28 cellular contexts compared by ENCODE assay signal in the genomic region with DNA sequence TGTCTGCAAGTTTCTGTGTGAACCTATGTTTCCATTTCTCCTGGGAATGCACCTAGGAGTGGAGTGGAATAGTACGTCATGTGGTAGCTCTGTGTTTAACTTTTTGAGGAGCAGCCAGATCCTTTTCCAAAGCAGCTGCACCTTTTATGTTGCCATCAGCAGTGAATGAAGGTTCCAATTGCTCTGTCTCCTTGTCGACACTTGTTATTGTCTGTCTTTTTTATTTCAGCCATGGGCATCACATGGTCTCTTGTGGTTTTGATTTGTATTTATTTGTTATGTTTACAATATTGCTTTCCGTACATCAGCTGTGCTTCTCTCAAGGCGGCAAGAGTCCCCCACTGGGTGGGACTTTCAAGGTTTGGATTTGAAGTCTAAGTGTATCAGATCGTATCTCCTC. TPM values are rescaled to one million over a fixed set of nuclear protein-coding genes. Genes with fewer than 3 reads are reported as not detected.
A peak's percentile ranks its signal among the peaks of the same experiment; 100 is the strongest.
DNase-seq lines count a peak whose midpoint lies in the region; ATAC-seq, FAIRE-seq and TF ChIP-seq lines count a peak whose summit lies in the region.
"Had no signal": no experiment of that assay in that cellular context is flagged by ENCODE, and none has a peak within 500 bp of the region (broad histone marks: within the 10 kb centered on the region; RNA-seq: fewer than 3 reads in every experiment).

No MANE protein-coding gene starts in this region.

- intact Hi-C loops in Right ventricle myocardium inferior (cut with DNase I) (no loop called here), right cardiac atrium (cut with DNase I) (no loop called here), stomach (cut with DNase I; ENCODE audit: low total_unique reads) (no loop called here)

- H3K27ac ChIP-seq in right cardiac atrium (ENCODE audit: low read length) = no peak overlapping the region
- no peak overlapping the region for H3K27ac ChIP-seq in A549
- no peak overlapping the region for H3K27ac ChIP-seq in astrocyte (ENCODE audit: low read depth, low read length)
- H3K27ac ChIP-seq in H1 (ENCODE audit: low read depth, low read length) = no peak overlapping the region
- no peak overlapping the region for H3K27ac ChIP-seq in stomach
- H3K27ac ChIP-seq: 22Rv1, BLaER1 had no signal

- H4K91ac ChIP-seq in H1 (replicated peaks; ENCODE audit: insufficient read length, low read length) = no peak overlapping the region

- peaks cover 10% of the 10 kb centered on the region for H3K9me3 Mint-ChIP-seq in astrocyte (ENCODE audit: unreplicated experiment)
- H3K9me3 Mint-ChIP-seq: CD8-positive, alpha-beta memory T cell had no signal

- no peak overlapping the region for H2BK120ac ChIP-seq in H1 (replicated peaks; ENCODE audit: low read depth, low read length)

- FAIRE-seq in A549 (lab: Jason Lieb, UNC) (no peak), astrocyte (lab: Jason Lieb, UNC) (no peak), H1 (lab: Jason Lieb, UNC) (no peak)
- FAIRE-seq: GM12878, GM12892, GM18507 had no signal

- no peak overlapping the region for H2BK5ac ChIP-seq in H1 (ENCODE audit: low read depth, low read length)

- TF ChIP-seq EP300 in A549 (IDR thresholded peaks at IDR 0.05) = no peak
- TF ChIP-seq EP300 in H1 (IDR thresholded peaks at IDR 0.05; ENCODE audit: borderline replicate concordance in 1 of 2, low read depth in 2 of 2, low read length in 2 of 2) = no peak
- TF ChIP-seq EP300 in stomach (IDR thresholded peaks at IDR 0.05) = no peak

- no peak overlapping the region for H3K14ac ChIP-seq in H1 (ENCODE audit: insufficient read length)

- H2BK12ac ChIP-seq in H1 (ENCODE audit: low read depth, low read length) = peak overlapping the region; percentile 90; the same call in 1 of the 2 replicates

- H3K36me3 ChIP-seq in astrocyte (ENCODE audit: insufficient read depth, low read length) (no peaks in the 10 kb centered on the region), H1 (ENCODE audit: control insufficient read depth in 2 of 4, insufficient read depth in 4 of 4, low read length in 3 of 4) (no peaks in the 10 kb centered on the region; a peak in 1 of 8 replicates), H7 (replicated peaks; ENCODE audit: control insufficient read depth, insufficient read depth, low read length) (no peaks in the 10 kb centered on the region), stomach (no peaks in the 10 kb centered on the region)
- H3K36me3 ChIP-seq: BE2C, BLaER1 had no signal

- H3K23ac ChIP-seq in H1 (ENCODE audit: insufficient read length) = no peak overlapping the region

- peaks cover 4% of the 10 kb centered on the region for H3K36me3 Mint-ChIP-seq in astrocyte (ENCODE audit: low read depth, unreplicated experiment)
- H3K36me3 Mint-ChIP-seq: CD14-positive monocyte; CD4-positive, alpha-beta memory T cell; CD4-positive, CD25-positive, alpha-beta regulatory T cell had no signal

- H3K79me1 ChIP-seq in H1 (ENCODE audit: low read depth, low read length) = no peaks in the 10 kb centered on the region

- CTCF ChIA-PET in A549 (lab: Yijun Ruan, JAX) = interaction anchor here (1.3 to 1.8 kb wide), 3 partner anchors 9 to 34 kb away, joined by 3 to 5 read pairs (median 5); a partner anchor contains a TSS
- CTCF ChIA-PET in H1 (lab: Charles Lee; ENCODE audit: partially characterized antibody) = interaction anchor here (1.0 to 3.3 kb wide), 6 partner anchors 9 to 136 kb away, joined by 3 to 13 read pairs (median 6); a partner anchor contains a TSS

- no peaks in the 10 kb centered on the region for H3K9me3 ChIP-seq in right cardiac atrium (ENCODE audit: control insufficient read depth, low read length)
- peaks cover 4% of the 10 kb centered on the region; the same call in 1 of the 3 replicates for H3K9me3 ChIP-seq in A549
- H3K9me3 ChIP-seq in astrocyte (ENCODE audit: insufficient read depth, low read depth, low read length) = peaks cover 8% of the 10 kb centered on the region
- peaks cover under 1 to 3% of the 10 kb centered on the region in 2 experiments; a peak in 2 of 4 replicates for H3K9me3 ChIP-seq in H1 (ENCODE audit: insufficient read depth in 2 of 2, low read depth in 1 of 2, low read length in 1 of 2)
- H3K9me3 ChIP-seq in stomach = peaks cover 0 to 7% (median 0%) of the 10 kb centered on the region in 4 donors
- H3K9me3 ChIP-seq: BE2C, BLaER1 had no signal

- no peak overlapping the region for H3K56ac ChIP-seq in H1 (replicated peaks; ENCODE audit: insufficient read length, low read depth, low read length)

- H3K4me3 ChIP-seq in right cardiac atrium (ENCODE audit: low read length) (no peak overlapping the region), A549 (no peak overlapping the region), astrocyte (ENCODE audit: insufficient read depth, low read depth, low read length) (no peak overlapping the region), H1 (ENCODE audit: extremely low read depth in 1 of 4, insufficient read depth in 2 of 4, low read depth in 3 of 4, low read length in 4 of 4) (no peak overlapping the region), H7 (ENCODE audit: insufficient read depth, low read depth, low read length) (no peak overlapping the region), stomach (no peak overlapping the region)
- H3K4me3 ChIP-seq: BLaER1, GM12878 had no signal

- H3K4me1 ChIP-seq in right cardiac atrium (ENCODE audit: control insufficient read depth, insufficient read depth, low read length) = no peaks in the 10 kb centered on the region
- H3K4me1 ChIP-seq in A549 = no peaks in the 10 kb centered on the region
- H3K4me1 ChIP-seq in astrocyte (ENCODE audit: insufficient read depth, low read length) = peaks cover 16% of the 10 kb centered on the region
- H3K4me1 ChIP-seq in H1 (replicated peaks in 1 of 4; ENCODE audit: control insufficient read depth in 3 of 4, insufficient read depth in 4 of 4, low read length in 3 of 4) = peaks cover 0 to 9% (median 5%) of the 10 kb centered on the region in 4 experiments; a peak in 5 of 7 replicates
- peaks cover 0 to 15% (median 8%) of the 10 kb centered on the region in 4 donors for H3K4me1 ChIP-seq in stomach

- no peaks in the 10 kb centered on the region for H3K23me2 ChIP-seq in H1 (ENCODE audit: low read depth, low read length)

- POLR2A ChIA-PET in A549 (lab: Yijun Ruan, JAX) = no interaction called here
- POLR2A ChIA-PET in H1 (lab: Charles Lee; ENCODE audit: partially characterized antibody) = interaction anchor here (1.1 to 1.5 kb wide), 2 partner anchors 20 to 77 kb away, joined by 3 read pairs; no protein-coding TSS in a partner anchor

- peak overlapping the region; percentile 4 for H3K27ac Mint-ChIP-seq in astrocyte (ENCODE audit: unreplicated experiment)
- H3K27ac Mint-ChIP-seq: CD14-positive monocyte; CD4-positive, alpha-beta memory T cell; CD4-positive, CD25-positive, alpha-beta regulatory T cell; CD8-positive, alpha-beta memory T cell had no signal

- no peak overlapping the region for H4K5ac ChIP-seq in H1 (ENCODE audit: insufficient read length, low read depth, low read length)

- H3K4me2 ChIP-seq in A549 = no peak overlapping the region
- no peak overlapping the region for H3K4me2 ChIP-seq in astrocyte (ENCODE audit: low read length)
- H3K4me2 ChIP-seq in H1 (ENCODE audit: insufficient read depth in 1 of 2, low read depth in 2 of 2, low read length in 2 of 2) = no peak overlapping the region
- H3K4me2 ChIP-seq: BLaER1 had no signal

- no peak for TF ChIP-seq RAD21 in A549 (conservative IDR thresholded peaks at IDR 0.05 in 1 of 2, IDR thresholded peaks at IDR 0.05 in 1 of 2)
- no peak for TF ChIP-seq RAD21 in H1 (IDR thresholded peaks at IDR 0.05 in 1 of 2, conservative IDR thresholded peaks at IDR 0.05 in 1 of 2; ENCODE audit: low read depth in 2 of 2, low read length in 2 of 2)

- no peak overlapping the region for H3K4me3 Mint-ChIP-seq in astrocyte (ENCODE audit: unreplicated experiment)
- H3K4me3 Mint-ChIP-seq: CD14-positive monocyte; CD4-positive, alpha-beta memory T cell; CD4-positive, CD25-positive, alpha-beta regulatory T cell; CD8-positive, alpha-beta memory T cell had no signal

- TF ChIP-seq CTCF in A549 (IDR thresholded peaks at IDR 0.05) = no peak
- no peak for TF ChIP-seq CTCF in astrocyte (IDR thresholded peaks at IDR 0.05; ENCODE audit: insufficient read depth, low read depth, low read length)
- no peak for TF ChIP-seq CTCF in H1 (IDR thresholded peaks at IDR 0.05; ENCODE audit: control extremely low read depth in 1 of 3, insufficient read depth in 1 of 3, low read depth in 1 of 3, low read length in 3 of 3)
- no peak for TF ChIP-seq CTCF in stomach (IDR thresholded peaks at IDR 0.05)

- H3K79me2 ChIP-seq in astrocyte (ENCODE audit: insufficient read depth, low read length) = no peaks in the 10 kb centered on the region
- no peaks in the 10 kb centered on the region for H3K79me2 ChIP-seq in H1 (ENCODE audit: control insufficient read depth in 1 of 2, insufficient read depth in 2 of 2, low read length in 2 of 2)

- peak overlapping the region; percentile 88; the same call in 1 of the 2 replicates for H2BK15ac ChIP-seq in H1 (ENCODE audit: low read length)

- peaks cover 5% of the 10 kb centered on the region for H3K4me1 Mint-ChIP-seq in astrocyte (ENCODE audit: low read depth, unreplicated experiment)
- H3K4me1 Mint-ChIP-seq: CD14-positive monocyte; CD4-positive, alpha-beta memory T cell; CD4-positive, CD25-positive, alpha-beta regulatory T cell; CD8-positive, alpha-beta memory T cell had no signal

- H4K8ac ChIP-seq in H1 (ENCODE audit: extremely low read depth, insufficient read depth, low read length) = no peak overlapping the region

- peak overlapping the region; percentile 93; the same call in 1 of the 2 replicates for H2BK20ac ChIP-seq in H1 (ENCODE audit: low read length)

- H3K27me3 ChIP-seq in right cardiac atrium (ENCODE audit: control insufficient read depth, insufficient read depth) (no peaks in the 10 kb centered on the region), astrocyte (ENCODE audit: insufficient read depth, low read length) (no peaks in the 10 kb centered on the region), H1 (replicated peaks in 1 of 4; ENCODE audit: control insufficient read depth in 3 of 4, extremely low read depth in 1 of 4, insufficient read depth in 3 of 4, low read length in 3 of 4) (peaks cover 0 to 13% (median 7%) of the 10 kb centered on the region in 4 experiments; a peak in 4 of 7 replicates), H7 (ENCODE audit: control insufficient read depth, insufficient read depth, low read length) (peaks cover 6% of the 10 kb centered on the region; the same call in 1 of the 2 replicates), stomach (peaks cover 0 to 19% (median 8%) of the 10 kb centered on the region in 3 donors)
- H3K27me3 ChIP-seq: BE2C, BLaER1 had no signal

- 93% methylated on average over 5 of the region's 5 CpGs for WGBS in right cardiac atrium
- 83% methylated on average over 5 of the region's 5 CpGs for WGBS in A549 (ENCODE audit: missing lambda C conversion rate)
- 89% methylated on average over 5 of the region's 5 CpGs; no CpG with 5 or more reads in 1 of the 2 experiments for WGBS in H1 (ENCODE audit: extremely low coverage in 1 of 2, insufficient coverage in 1 of 2, insufficient read length in 1 of 2, insufficient replicate concordance in 2 of 2, low coverage in 1 of 2, low lambda C conversion rate in 2 of 2, missing lambda C conversion rate in 1 of 2), 2 experiments
- 91 to 97% (median 92%) methylated on average over 5 of the region's 5 CpGs for WGBS in stomach, 5 donors

- TF ChIP-seq POLR2A in A549 (IDR thresholded peaks at IDR 0.05; ENCODE audit: low read length) (no peak), H1 (IDR thresholded peaks at IDR 0.05; ENCODE audit: control extremely low read depth in 1 of 2, low read depth in 2 of 2, low read length in 2 of 2) (no peak), stomach (IDR thresholded peaks at IDR 0.05) (no peak)

- H3K9ac ChIP-seq in astrocyte (ENCODE audit: low read length) = no peak overlapping the region
- H3K9ac ChIP-seq in H1 (replicated peaks in 1 of 4; ENCODE audit: extremely low read depth in 1 of 4, low read depth in 3 of 4, low read length in 3 of 4) = no peak overlapping the region
- H3K9ac ChIP-seq: BLaER1 had no signal

- H3K18ac ChIP-seq in H1 (ENCODE audit: extremely low read depth, low read length) = no peak overlapping the region

- H3K4ac ChIP-seq in H1 (replicated peaks; ENCODE audit: insufficient read length, low read depth, low read length) = no peak overlapping the region

- DNase-seq in Right ventricle myocardium inferior (ENCODE audit: missing footprints) = peak; percentile 14
- DNase-seq in right cardiac atrium = no peak
- no peak for DNase-seq in A549 (ENCODE audit: low read depth in 1 of 2, low spot score in 1 of 2)
- no peak for DNase-seq in astrocyte (ENCODE audit: low read depth)
- DNase-seq in H1 (ENCODE audit: low read depth in 1 of 2, low spot score in 2 of 2) = no peak
- DNase-seq in H7 = no peak
- DNase-seq in stimulated activated CD4-positive, alpha-beta T cell treated with anti-CD3 and anti-CD28 coated beads, Interleukin-1b, Interleukin-23, amount 100 ng/mL, for 48 hours = no peak
- DNase-seq in stomach = no peak
- DNase-seq: ACHN; BE2C; C1 segment of cervical spinal cord; CD4-positive, alpha-beta memory T cell; CD4-positive, CD25-positive, alpha-beta regulatory T cell; CD8-positive, alpha-beta memory T cell; COR-L47; DMS 273 treated with DMSO at 0.1 percent for 48 hours; DMS153; DMS53; DMS79; DND-41; EL; GDM1 had no signal

- ATAC-seq in Right ventricle myocardium inferior = no peak
- ATAC-seq in right cardiac atrium = no peak
- ATAC-seq in A549 = no peak
- ATAC-seq: GM12878 had no signal

- H2AFZ ChIP-seq in astrocyte (ENCODE audit: low read depth, low read length) (no peak overlapping the region), H1 (ENCODE audit: low read length) (no peak overlapping the region)

- no peaks in the 10 kb centered on the region for H4K20me1 ChIP-seq in astrocyte (ENCODE audit: insufficient read depth, low read length)
- no peaks in the 10 kb centered on the region for H4K20me1 ChIP-seq in H1 (replicated peaks in 1 of 2; ENCODE audit: control insufficient read depth in 1 of 2, insufficient read depth in 2 of 2, low read length in 2 of 2)
- H4K20me1 ChIP-seq: BLaER1 had no signal

- peaks cover 2% of the 10 kb centered on the region for H3K27me3 Mint-ChIP-seq in astrocyte (ENCODE audit: low read depth, unreplicated experiment)

- H2AK5ac ChIP-seq in H1 (ENCODE audit: low read depth, low read length) = no peak overlapping the region

RNA-seq across cellular contexts. Expression of a gene that starts 33.9 kb away (rescaled TPM):
- total RNA-seq in Right ventricle myocardium inferior = 23.8 TPM
- total RNA-seq in right cardiac atrium = 10 to 100 TPM; 28.0 to 35.0 (median 33.3) TPM
- 28.8 TPM for polyA plus RNA-seq in right cardiac atrium
- 63.0 and 71.6 TPM in 2 replicates for polyA plus RNA-seq in A549 (2011; rRNA removed)
- polyA plus RNA-seq in A549 (2012; cell fraction: cytosol; rRNA removed) = 33.2 and 35.8 TPM in 2 replicates
- polyA plus RNA-seq in A549 (2012; cell fraction: nucleus; rRNA removed) = 41.9 and 63.5 TPM in 2 replicates
- polyA plus RNA-seq in A549 (2017; fragmentation: RNase III; extraction: RNeasy Plus Mini Kit Qiagen cat#74134 plus additional on column Dnase treatment) = 65.1 to 79.0 TPM (median 68.5 TPM) in 3 replicates
- polyA minus RNA-seq in A549 (2011; rRNA and poly(A)+ RNA removed) = 15.5 and 20.0 TPM in 2 replicates
- total RNA-seq in astrocyte = 54.3 and 59.3 TPM in 2 replicates
- total RNA-seq in H1 (2021; fragmentation: NEBNext Ultra II Directional; extraction: Animal tissue kit (Norgen Biotek cat#: 25700)) = 61.6 and 64.4 TPM in 2 replicates
- polyA plus RNA-seq in H1 (2011; rRNA removed) = 45.2 and 45.3 TPM in 2 replicates
- 87.2 TPM for polyA plus RNA-seq in H1 (2011; cell fraction: cytosol; rRNA removed)
- 65.1 TPM for polyA plus RNA-seq in H1 (2011; cell fraction: nucleus; rRNA removed)
- 67.7 to 88.0 TPM (median 78.0 TPM) in 4 replicates for polyA plus RNA-seq in H1 (2012, experiment 1 of 2)
- 9.0 TPM for polyA plus RNA-seq in H1 (2012, experiment 2 of 2)
- 60.8 TPM for polyA plus RNA-seq in H1 (2013, experiment 1 of 2)
- 50.5 TPM for polyA plus RNA-seq in H1 (2013, experiment 2 of 2)
- 45.0 and 48.5 TPM in 2 replicates for polyA minus RNA-seq in H1 (2011; rRNA and poly(A)+ RNA removed)
- 32.7 TPM for polyA minus RNA-seq in H1 (2011; cell fraction: cytosol; rRNA and poly(A)+ RNA removed)
- polyA minus RNA-seq in H1 (2011; cell fraction: nucleus; rRNA and poly(A)+ RNA removed) = 46.7 TPM
- total RNA-seq in H7 (2014; rRNA removed; shearing (Covaris generic)) = 18.4 and 30.7 TPM in 2 replicates
- total RNA-seq in stomach = 100 to 1,000 TPM in 2 of 5 donors, 10 to 100 TPM in 3; 30.4 to 179 (median 79.0) TPM
- 10 to 100 TPM; 12.8 to 38.0 (median 14.8) TPM for polyA plus RNA-seq in stomach
